ENCODE assay signal across 24 cellular contexts in genomic region chr6:151436300-151436699, GRCh38. TPM values are rescaled to one million over a fixed set of nuclear protein-coding genes. Genes with fewer than 3 reads are reported as not detected.
A peak's percentile ranks its signal among the peaks of the same experiment; 100 is the strongest.
DNase-seq lines count a peak whose midpoint lies in the region; ATAC-seq and TF ChIP-seq lines count a peak whose summit lies in the region.
"Had no signal": no experiment of that assay in that cellular context is flagged by ENCODE, and none has a peak within 500 bp of the region (broad histone marks: within the 10 kb centered on the region; RNA-seq: fewer than 3 reads in every experiment).

No MANE protein-coding gene starts in this region.

- no peak overlapping the region for H3K4me3 ChIP-seq in mammary epithelial cell (replicated peaks in 1 of 3; ENCODE audit: insufficient read depth in 1 of 3, low read depth in 2 of 3, low read length in 3 of 3)
- H3K4me3 ChIP-seq in choroid plexus epithelial cell (ENCODE audit: low read depth, low read length), result no peak overlapping the region
- H3K4me3 ChIP-seq in aorta (ENCODE audit: low read length in 2 of 2), result no peak overlapping the region
- H3K4me3 ChIP-seq in PC-3 (ENCODE audit: low read length), result no peak overlapping the region
- no peak overlapping the region for H3K4me3 ChIP-seq in foreskin fibroblast (ENCODE audit: low read depth in 1 of 2, low read length in 2 of 2)
- H3K4me3 ChIP-seq: SJCRH30, upper lobe of left lung had no signal

- in situ Hi-C loops in T47D (cut with HindIII; ENCODE audit: low pct_unique_long_range_greater_than_20kb, low sequenced_read_pairs), result no loop called here
- in situ Hi-C loops in mammary epithelial cell (cut with MboI; ENCODE audit: low sequenced_read_pairs in 2 of 2), result loop anchor here in 1 of 2 donors (25.0 kb wide), 1 partner anchor 826 kb away; no protein-coding TSS in a partner anchor

- no peaks in the 10 kb centered on the region for H3K9me3 Mint-ChIP-seq in memory B cell
- H3K9me3 Mint-ChIP-seq: CD14-positive monocyte; IgD-negative memory B cell; stimulated activated naive CD8-positive, alpha-beta T cell treated with anti-CD3 and anti-CD28 coated beads, Interleukin-15, Interleukin-2, amounts not matched to agents 100 ng/mL and 50 ng/mL, for 24 hours had no signal

- H3K79me2 ChIP-seq in mammary epithelial cell (ENCODE audit: insufficient read depth, low read length) (peaks cover 52% of the 10 kb centered on the region), PC-3 (ENCODE audit: low read length) (peaks cover 50% of the 10 kb centered on the region)

- no peak overlapping the region for H3K4me2 ChIP-seq in mammary epithelial cell (ENCODE audit: insufficient read depth, low read depth, low read length)
- H3K4me2 ChIP-seq in PC-3 (ENCODE audit: low read length), result no peak overlapping the region

- no peak for ATAC-seq in memory B cell (ENCODE audit: low read depth)
- ATAC-seq in aorta (ENCODE audit: low FRiP score), result no peak
- no peak for ATAC-seq in GM18868 (IDR thresholded peaks at IDR 0.05; ENCODE audit: unreplicated experiment)
- no peak for ATAC-seq in PC-3
- ATAC-seq: Panc1 had no signal

- H4K20me1 ChIP-seq in mammary epithelial cell (ENCODE audit: insufficient read depth, low read length), result no peaks in the 10 kb centered on the region
- H4K20me1 ChIP-seq in PC-3 (ENCODE audit: low read length), result peaks cover 15% of the 10 kb centered on the region

- no peaks in the 10 kb centered on the region for H3F3A ChIP-seq in PC-3 (ENCODE audit: low read length, unreplicated experiment)

- no peaks in the 10 kb centered on the region for H3K9me2 ChIP-seq in PC-3 (replicated peaks; ENCODE audit: low read length)

- H3K27me3 Mint-ChIP-seq in memory B cell, result no peaks in the 10 kb centered on the region
- H3K27me3 Mint-ChIP-seq: IgD-negative memory B cell; stimulated activated naive CD8-positive, alpha-beta T cell treated with anti-CD3 and anti-CD28 coated beads, Interleukin-15, Interleukin-2, amounts not matched to agents 100 ng/mL and 50 ng/mL, for 24 hours had no signal

- CTCF ChIA-PET in mammary epithelial cell (lab: Charles Lee; ENCODE audit: low non-redundant PET) (no interaction called here), PC-3 (lab: Charles Lee) (no interaction called here)

- intact Hi-C loops in mammary epithelial cell (cut with micrococcal nuclease) (no loop called here), aorta (cut with DNase I) (no loop called here), PC-3 (cut with micrococcal nuclease) (no loop called here)

- peaks cover 22% of the 10 kb centered on the region for H3K36me3 ChIP-seq in mammary epithelial cell (ENCODE audit: insufficient read depth, low read length)
- peaks cover 0 to 2% of the 10 kb centered on the region in 2 donors for H3K36me3 ChIP-seq in aorta (ENCODE audit: control insufficient read depth in 1 of 2, insufficient read depth in 2 of 2, low read length in 1 of 2)
- peaks cover 4% of the 10 kb centered on the region for H3K36me3 ChIP-seq in PC-3 (ENCODE audit: low read depth, low read length)

- DNase-seq in T47D (ENCODE audit: low read depth in 1 of 2, low spot score in 1 of 2) (peak; percentile 8 to 86), mammary epithelial cell (no peak), choroid plexus epithelial cell (ENCODE audit: low read depth) (peak; percentile 26), memory B cell (ENCODE audit: low spot score in 2 of 2) (no peak), aorta (no peak), PC-3 (no peak), foreskin fibroblast (no peak)
- DNase-seq: activated CD4-positive, alpha-beta T cell treated with anti-CD3 and anti-CD28 coated beads, Interleukin-2, amount 50 U/mL, for 1 hour; hippocampal formation; NCI-H1436; NCI-H510A treated with DMSO at 0.1 percent for 48 hours; NK-92 treated with Interleukin-12 subunit alpha and Interleukin-12 subunit beta, amount 100 ng/mL, for 24 hours; SJCRH30; upper lobe of left lung had no signal

- peak overlapping the region; percentile 38 for H3K27ac Mint-ChIP-seq in memory B cell
- H3K27ac Mint-ChIP-seq: stimulated activated naive CD8-positive, alpha-beta T cell treated with anti-CD3 and anti-CD28 coated beads, Interleukin-15, Interleukin-2, amounts not matched to agents 100 ng/mL and 50 ng/mL, for 24 hours had no signal

- H3K4me1 ChIP-seq in mammary epithelial cell (ENCODE audit: insufficient read depth, low read length) (peaks cover 8% of the 10 kb centered on the region), aorta (ENCODE audit: control insufficient read depth in 1 of 2, insufficient read depth in 2 of 2, low read length in 2 of 2) (peaks cover 4 to 6% of the 10 kb centered on the region in 2 donors), PC-3 (ENCODE audit: insufficient read depth, low read length) (peaks cover 14% of the 10 kb centered on the region)
- H3K4me1 ChIP-seq: SJCRH30 had no signal

- dilution Hi-C loops in mammary epithelial cell (cut with HindIII; ENCODE audit: low sequenced_read_pairs), result no loop called here

- H2AFZ ChIP-seq in mammary epithelial cell (ENCODE audit: low read depth, low read length), result no peak overlapping the region
- H2AFZ ChIP-seq in PC-3 (ENCODE audit: low read length), result no peak overlapping the region

- TF ChIP-seq CTCF in mammary epithelial cell (conservative IDR thresholded peaks at IDR 0.05 in 1 of 2, IDR thresholded peaks at IDR 0.05 in 1 of 2; ENCODE audit: extremely low read depth in 1 of 2, insufficient read depth in 1 of 2, low read depth in 1 of 2, low read length in 2 of 2) (no peak), choroid plexus epithelial cell (conservative IDR thresholded peaks at IDR 0.05; ENCODE audit: low read depth, low read length) (no peak), PC-3 (conservative IDR thresholded peaks at IDR 0.05; ENCODE audit: low read depth, low read length) (no peak), foreskin fibroblast (IDR thresholded peaks at IDR 0.05; ENCODE audit: low read depth, low read length) (no peak)

- no peak overlapping the region for H3K27ac ChIP-seq in mammary epithelial cell (ENCODE audit: insufficient read depth, low read depth, low read length)
- H3K27ac ChIP-seq in aorta (ENCODE audit: low read depth in 1 of 2, low read length in 2 of 2), result peak overlapping the region; percentile 79 to 90
- no peak overlapping the region for H3K27ac ChIP-seq in PC-3 (ENCODE audit: low read length)
- H3K27ac ChIP-seq: HL-60, SJCRH30, upper lobe of left lung had no signal

- peaks cover 11% of the 10 kb centered on the region for H3K36me3 Mint-ChIP-seq in memory B cell

- 17% methylated on average over 3 of the region's 3 CpGs for WGBS in mammary epithelial cell (ENCODE audit: low coverage, missing lambda C conversion rate)
- 40 to 52% methylated on average over 3 of the region's 3 CpGs for WGBS in aorta, 2 donors

- H3K4me1 Mint-ChIP-seq in memory B cell, result peaks cover 7% of the 10 kb centered on the region

- H3K27me3 ChIP-seq in mammary epithelial cell (ENCODE audit: insufficient read depth, low read length), result no peaks in the 10 kb centered on the region
- no peaks in the 10 kb centered on the region for H3K27me3 ChIP-seq in aorta (ENCODE audit: control insufficient read depth in 1 of 2, insufficient read depth in 2 of 2, low read length in 1 of 2)
- no peaks in the 10 kb centered on the region for H3K27me3 ChIP-seq in PC-3 (ENCODE audit: low read length)
- H3K27me3 ChIP-seq: SJCRH30, upper lobe of left lung had no signal

- no peak overlapping the region for H3K4me3 Mint-ChIP-seq in memory B cell
- H3K4me3 Mint-ChIP-seq: CD14-positive monocyte; IgD-negative memory B cell; stimulated activated naive CD8-positive, alpha-beta T cell treated with anti-CD3 and anti-CD28 coated beads, Interleukin-15, Interleukin-2, amounts not matched to agents 100 ng/mL and 50 ng/mL, for 24 hours had no signal

- H3K9me3 ChIP-seq in mammary epithelial cell (replicated peaks; ENCODE audit: insufficient read depth, low read length), result no peaks in the 10 kb centered on the region
- no peaks in the 10 kb centered on the region for H3K9me3 ChIP-seq in aorta (ENCODE audit: control insufficient read depth, low read length)
- no peaks in the 10 kb centered on the region for H3K9me3 ChIP-seq in PC-3 (ENCODE audit: low read length)
- H3K9me3 ChIP-seq: SJCRH30, upper lobe of left lung had no signal

- POLR2A ChIA-PET in PC-3 (lab: Charles Lee; ENCODE audit: unreplicated experiment), result no interaction called here

- BruUV-seq in mammary epithelial cell (replicated peaks; lab: Mats Ljungman, UMichigan), result no TSS peak
- no TSS peak for BruUV-seq in PC-3 (replicated peaks; lab: Mats Ljungman, UMichigan)

- H3K9ac ChIP-seq in mammary epithelial cell (ENCODE audit: insufficient read depth, low read length), result no peak overlapping the region
- H3K9ac ChIP-seq in PC-3 (ENCODE audit: low read length), result no peak overlapping the region

RNA-seq across cellular contexts. Expression of gene RMND1, which starts 15.6 kb away (rescaled TPM):
- total RNA-seq in mammary epithelial cell (10 to 100 TPM; 15.7 to 26.7 TPM), aorta (10 to 100 TPM; 23.8 to 24.4 TPM), PC-3 (2014; rRNA removed) (13.9 and 20.8 TPM in 2 replicates)
- polyA plus RNA-seq in mammary epithelial cell (13.3 TPM), aorta (10 to 100 TPM; 12.9 to 19.0 TPM)
- polyA minus RNA-seq in mammary epithelial cell, result 3.8 TPM

RNA-seq across cellular contexts. Expression of gene ZBTB2, which starts 44.9 kb away (rescaled TPM):
- total RNA-seq in mammary epithelial cell (10 to 100 TPM in 1 of 2 donors, 1 to 10 TPM in 1; 5.0 to 16.1 TPM), aorta (10 to 100 TPM; 10.4 to 14.0 TPM), PC-3 (2014; rRNA removed) (17.5 and 20.3 TPM in 2 replicates)
- polyA plus RNA-seq in mammary epithelial cell (14.6 TPM), aorta (1 to 10 TPM; 5.0 to 7.7 TPM)
- 22.4 TPM for polyA minus RNA-seq in mammary epithelial cell

RNA-seq across cellular contexts. Expression of gene CCDC170, which starts 57.5 kb away (rescaled TPM):
- total RNA-seq in mammary epithelial cell (not detected), aorta (1 to 10 TPM; 1.4 to 5.4 TPM), PC-3 (2014; rRNA removed) (not detected in 2 replicates)
- polyA plus RNA-seq in mammary epithelial cell (0.05 TPM), aorta (under 1 TPM; 0.05 to 0.75 TPM)
- polyA minus RNA-seq in mammary epithelial cell, result not detected
- total RNA-seq: bronchial epithelial cell; H4; M059J; SJCRH30; T-helper 1 cell treated with Interleukin-12 subunit alpha and Interleukin-12 subunit beta and Interleukin-4 antibody, amounts not matched to agents 30 ng/mL and 1 ng/mL, for 36 hours had no signal
- polyA plus RNA-seq: IgD-negative memory B cell had no signal

Comparison
In these comparisons a context has a peak if more than half of its experiments do, and no peak if none do; other contexts are left out.
1. DNase-seq: peak in T47D (2 of 2) and choroid plexus epithelial cell (single experiment); none in mammary epithelial cell (single experiment), memory B cell (0 of 2), aorta (0 of 2), PC-3 (single experiment) and foreskin fibroblast (0 of 2).
2. H3K27ac ChIP-seq: peak in aorta (2 of 2); none in mammary epithelial cell (single experiment) and PC-3 (single experiment).